In the genomic region with DNA sequence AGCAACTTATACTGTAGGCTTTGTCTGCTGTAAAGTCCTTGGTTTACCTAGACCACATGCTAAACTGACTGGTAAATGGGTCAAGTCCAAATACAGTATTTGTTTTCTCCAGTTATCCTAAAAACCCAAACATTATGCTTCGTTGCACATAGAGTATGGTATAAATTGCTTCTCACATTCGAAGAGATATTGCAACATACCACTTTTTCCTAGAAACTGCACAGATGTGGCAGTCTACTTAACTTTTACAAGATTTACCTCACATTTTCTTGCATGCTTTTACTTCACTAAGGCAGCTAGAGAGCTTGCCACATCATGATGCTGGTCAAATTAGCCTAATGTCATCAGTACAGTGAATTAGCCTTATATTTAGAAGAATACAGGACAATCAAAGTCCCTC, we compare ENCODE assay signal across 25 cellular contexts.
A peak's percentile ranks its signal among the peaks of the same experiment; 100 is the strongest.
DNase-seq lines count a peak whose midpoint lies in the region; ATAC-seq, FAIRE-seq and TF ChIP-seq lines count a peak whose summit lies in the region.
"Had no signal": no experiment of that assay in that cellular context is flagged by ENCODE, and none has a peak within 500 bp of the region (broad histone marks: within the 10 kb centered on the region; RNA-seq: fewer than 3 reads in every experiment).

No MANE protein-coding gene starts in this region.

- DNase-seq in HepG2 (ENCODE audit: low spot score) (no peak), right lobe of liver (no peak), MV-4-11 (lab: John Stamatoyannopoulos, UW) (peak; percentile 61), K562 (ENCODE audit: extremely low read depth in 1 of 4, low spot score in 3 of 4) (no peak), NCI-H2107 (lab: John Stamatoyannopoulos, UW) (no peak), posterior vena cava (ENCODE audit: low spot score) (no peak)
- no peak for DNase-seq in stimulated activated CD8-positive, alpha-beta memory T cell treated with anti-CD3 and anti-CD28 coated beads, Interleukin-4, amount 100 ng/mL, for 48 hours
- DNase-seq: 8988T; ACHN; AML-193; BE2C; CD4-positive, alpha-beta T cell; CD8-positive, alpha-beta memory T cell; DMS 273 treated with DMSO at 0.1 percent for 48 hours; DMS79; EL; GDM1; H9 had no signal

- H3K4me3 ChIP-seq in HepG2 (replicated peaks in 1 of 3; ENCODE audit: insufficient read depth in 1 of 3, low read depth in 2 of 3, low read length in 3 of 3) (no peak overlapping the region), right lobe of liver (no peak overlapping the region), K562 (no peak overlapping the region)
- H3K4me3 ChIP-seq: A549; BLaER1 treated with 17β-estradiol and CSF1 and Interleukin-3, amounts not matched to agents 10 nM and 100 nM; GM23338 had no signal

- H3K36me3 ChIP-seq in HepG2 (replicated peaks in 1 of 2; ENCODE audit: control insufficient read depth in 1 of 2, insufficient read depth in 2 of 2, low read length in 2 of 2) (no peaks in the 10 kb centered on the region), right lobe of liver (no peaks in the 10 kb centered on the region), K562 (ENCODE audit: control insufficient read depth, insufficient read depth, low read length) (no peaks in the 10 kb centered on the region)
- H3K36me3 ChIP-seq: BE2C; BLaER1 treated with 17β-estradiol and CSF1 and Interleukin-3, amounts not matched to agents 10 nM and 100 nM had no signal

- TF ChIP-seq POLR2A in HepG2 (IDR thresholded peaks at IDR 0.05; ENCODE audit: insufficient read depth in 1 of 2, low read depth in 2 of 2, low read length in 2 of 2) (no peak), right lobe of liver (IDR thresholded peaks at IDR 0.05) (no peak), K562 (conservative IDR thresholded peaks at IDR 0.05) (no peak)

- in situ Hi-C loops in HepG2 (cut with HindIII; ENCODE audit: extremely low pct_ligation_motif_present, low pct_unique_long_range_greater_than_20kb): no loop called here
- in situ Hi-C loops in K562 (cut with MboI): no loop called here

- ATAC-seq in HepG2 (no peak), right lobe of liver (no peak), K562 (no peak)
- ATAC-seq: A549, GM23338, HCT116 had no signal

- 0% methylated on average over 2 of the region's 2 CpGs for WGBS in HepG2 (ENCODE audit: low lambda C conversion rate)
- 27% methylated on average over 2 of the region's 2 CpGs for WGBS in right lobe of liver (ENCODE audit: insufficient coverage, low coverage, low lambda C conversion rate, missing lambda C conversion rate)
- WGBS in K562 (ENCODE audit: insufficient coverage, low coverage, missing lambda C conversion rate): 5% methylated on average over 2 of the region's 2 CpGs

- no TSS peak for BruUV-seq in HepG2 (replicated peaks; lab: Mats Ljungman, UMichigan)
- BruUV-seq in K562 (replicated peaks; lab: Mats Ljungman, UMichigan): no TSS peak

- H3K9me3 ChIP-seq in HepG2 (ENCODE audit: low read length): no peaks in the 10 kb centered on the region
- no peaks in the 10 kb centered on the region for H3K9me3 ChIP-seq in right lobe of liver
- no peaks in the 10 kb centered on the region for H3K9me3 ChIP-seq in K562 (replicated peaks; ENCODE audit: control insufficient read depth, insufficient read depth, low read depth, low read length)
- H3K9me3 ChIP-seq: A549; BE2C; BLaER1 treated with 17β-estradiol and CSF1 and Interleukin-3, amounts not matched to agents 10 nM and 100 nM had no signal

- TF ChIP-seq CTCF in HepG2 (CRISPR knock-in tag; IDR thresholded peaks at IDR 0.05): no peak
- no peak for TF ChIP-seq CTCF in right lobe of liver (IDR thresholded peaks at IDR 0.05)
- no peak for TF ChIP-seq CTCF in K562 (IDR thresholded peaks at IDR 0.05 in 2 of 3, conservative IDR thresholded peaks at IDR 0.05 in 1 of 3; ENCODE audit: insufficient read depth in 2 of 3, low read depth in 1 of 3, low read length in 3 of 3)

- CTCF ChIA-PET in HepG2 (lab: Yijun Ruan, JAX; ENCODE audit: low intra/inter-chr PET ratio, low total read pairs) (no interaction called here), K562 (lab: Yijun Ruan, JAX; ENCODE audit: low intra/inter-chr PET ratio) (no interaction called here)

- no peaks in the 10 kb centered on the region for H3K4me1 ChIP-seq in HepG2 (ENCODE audit: insufficient read depth, low read length)
- H3K4me1 ChIP-seq in right lobe of liver: no peaks in the 10 kb centered on the region
- no peaks in the 10 kb centered on the region for H3K4me1 ChIP-seq in K562 (replicated peaks in 1 of 2; ENCODE audit: control insufficient read depth in 2 of 2, insufficient read depth in 2 of 2, low read length in 2 of 2)
- H3K4me1 ChIP-seq: A549, BE2C had no signal

- TF ChIP-seq EP300 in HepG2 (IDR thresholded peaks at IDR 0.05; ENCODE audit: low read depth in 2 of 2, low read length in 2 of 2): no peak
- no peak for TF ChIP-seq EP300 in HepG2 (CRISPR knock-in tag; IDR thresholded peaks at IDR 0.05; ENCODE audit: borderline replicate concordance)
- TF ChIP-seq EP300 in K562 (IDR thresholded peaks at IDR 0.05; ENCODE audit: low read length): no peak

- H2AFZ ChIP-seq in HepG2 (ENCODE audit: low read length) (no peak overlapping the region), K562 (ENCODE audit: low read depth, low read length) (no peak overlapping the region)
- H2AFZ ChIP-seq: GM23338 had no signal

- TF ChIP-seq RAD21 in HepG2 (CRISPR knock-in tag; IDR thresholded peaks at IDR 0.05) (no peak), K562 (CRISPR knock-in tag; conservative IDR thresholded peaks at IDR 0.05 in 1 of 2, IDR thresholded peaks at IDR 0.05 in 1 of 2) (no peak)

- H3K79me2 ChIP-seq in HepG2 (ENCODE audit: insufficient read depth, low read length): no peaks in the 10 kb centered on the region
- no peaks in the 10 kb centered on the region for H3K79me2 ChIP-seq in K562 (ENCODE audit: control insufficient read depth, insufficient read depth, low read length)

- POLR2A ChIA-PET in HepG2 (lab: Yijun Ruan, JAX) (no interaction called here), K562 (lab: Yijun Ruan, JAX) (no interaction called here)

- intact Hi-C loops in HepG2 (cut with micrococcal nuclease; ENCODE audit: unreplicated experiment) (no loop called here), right lobe of liver (cut with DNase I) (no loop called here), K562 (cut with micrococcal nuclease) (no loop called here), posterior vena cava (cut with DNase I) (no loop called here)

- no peak overlapping the region for H3K9ac ChIP-seq in HepG2 (ENCODE audit: insufficient read depth, low read depth, low read length)
- no peak overlapping the region for H3K9ac ChIP-seq in K562 (ENCODE audit: insufficient read depth in 1 of 2, low read depth in 2 of 2, low read length in 2 of 2)
- H3K9ac ChIP-seq: BLaER1 treated with 17β-estradiol and CSF1 and Interleukin-3, amounts not matched to agents 10 nM and 100 nM had no signal

- FAIRE-seq in HepG2 (lab: Jason Lieb, UNC) (no peak), K562 (lab: Jason Lieb, UNC) (no peak)
- FAIRE-seq: A549, D721Med, GM12891, GM18507 had no signal

- H3K4me2 ChIP-seq in HepG2 (ENCODE audit: low read depth, low read length) (no peak overlapping the region), K562 (ENCODE audit: insufficient read depth, low read length) (no peak overlapping the region)
- H3K4me2 ChIP-seq: A549, GM23338 had no signal

- H3K27ac ChIP-seq in HepG2 (ENCODE audit: extremely low read length, insufficient read depth, low read length) (no peak overlapping the region), right lobe of liver (no peak overlapping the region), K562 (ENCODE audit: extremely low read depth, low read depth, low read length) (no peak overlapping the region)
- H3K27ac ChIP-seq: A549; BLaER1 treated with 17β-estradiol and CSF1 and Interleukin-3, amounts not matched to agents 10 nM and 100 nM had no signal

- H3K27me3 ChIP-seq in HepG2 (ENCODE audit: control insufficient read depth in 1 of 2, insufficient read depth in 2 of 2, low read length in 2 of 2) (no peaks in the 10 kb centered on the region), right lobe of liver (no peaks in the 10 kb centered on the region), K562 (ENCODE audit: control insufficient read depth in 2 of 2, insufficient read depth in 2 of 2, low read length in 2 of 2) (no peaks in the 10 kb centered on the region)
- H3K27me3 ChIP-seq: BE2C; BLaER1 treated with 17β-estradiol and CSF1 and Interleukin-3, amounts not matched to agents 10 nM and 100 nM had no signal

- H4K20me1 ChIP-seq in HepG2 (ENCODE audit: insufficient read depth, low read length): no peaks in the 10 kb centered on the region
- no peaks in the 10 kb centered on the region for H4K20me1 ChIP-seq in K562 (replicated peaks; ENCODE audit: control insufficient read depth, insufficient read depth, low read length)
- H4K20me1 ChIP-seq: BLaER1 treated with 17β-estradiol and CSF1 and Interleukin-3, amounts not matched to agents 10 nM and 100 nM had no signal

- H3K9me1 ChIP-seq in K562 (ENCODE audit: control insufficient read depth, insufficient read depth, low read length): no peaks in the 10 kb centered on the region

TF ChIP-seq in HepG2, 621 proteins besides CTCF, POLR2A, EP300 and RAD21:
- TF ChIP-seq, protein P1, sequence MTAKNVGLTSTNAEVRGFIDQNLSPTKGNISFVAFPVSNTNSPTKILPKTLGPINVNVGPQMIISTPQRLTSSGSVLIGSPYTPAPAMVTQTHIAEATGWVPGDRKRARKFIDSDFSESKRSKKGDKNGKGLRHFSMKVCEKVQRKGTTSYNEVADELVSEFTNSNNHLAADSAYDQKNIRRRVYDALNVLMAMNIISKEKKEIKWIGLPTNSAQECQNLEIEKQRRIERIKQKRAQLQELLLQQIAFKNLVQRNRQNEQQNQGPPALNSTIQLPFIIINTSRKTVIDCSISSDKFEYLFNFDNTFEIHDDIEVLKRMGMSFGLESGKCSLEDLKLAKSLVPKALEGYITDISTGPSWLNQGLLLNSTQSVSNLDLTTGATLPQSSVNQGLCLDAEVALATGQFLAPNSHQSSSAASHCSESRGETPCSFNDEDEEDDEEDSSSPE (CRISPR knock-in tag; IDR thresholded peaks at IDR 0.05): no peak
- no peak for TF ChIP-seq ZNF746 (CRISPR knock-in tag; IDR thresholded peaks at IDR 0.05)
- peak; percentile 69 for TF ChIP-seq CEBPB (IDR thresholded peaks at IDR 0.05; ENCODE audit: borderline replicate concordance, low read depth, low read length)
- no peak for TF ChIP-seq ZNF160 (CRISPR knock-in tag; IDR thresholded peaks at IDR 0.05)

TF ChIP-seq in K562, 482 proteins besides CTCF, POLR2A, EP300 and RAD21 (continues in another document):
- TF ChIP-seq, protein P2, sequence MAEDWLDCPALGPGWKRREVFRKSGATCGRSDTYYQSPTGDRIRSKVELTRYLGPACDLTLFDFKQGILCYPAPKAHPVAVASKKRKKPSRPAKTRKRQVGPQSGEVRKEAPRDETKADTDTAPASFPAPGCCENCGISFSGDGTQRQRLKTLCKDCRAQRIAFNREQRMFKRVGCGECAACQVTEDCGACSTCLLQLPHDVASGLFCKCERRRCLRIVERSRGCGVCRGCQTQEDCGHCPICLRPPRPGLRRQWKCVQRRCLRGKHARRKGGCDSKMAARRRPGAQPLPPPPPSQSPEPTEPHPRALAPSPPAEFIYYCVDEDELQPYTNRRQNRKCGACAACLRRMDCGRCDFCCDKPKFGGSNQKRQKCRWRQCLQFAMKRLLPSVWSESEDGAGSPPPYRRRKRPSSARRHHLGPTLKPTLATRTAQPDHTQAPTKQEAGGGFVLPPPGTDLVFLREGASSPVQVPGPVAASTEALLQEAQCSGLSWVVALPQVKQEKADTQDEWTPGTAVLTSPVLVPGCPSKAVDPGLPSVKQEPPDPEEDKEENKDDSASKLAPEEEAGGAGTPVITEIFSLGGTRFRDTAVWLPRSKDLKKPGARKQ (CRISPR knock-in tag; IDR thresholded peaks at IDR 0.05): no peak

Comparison
In these comparisons a context has a peak if more than half of its experiments do, and no peak if none do; other contexts are left out.
1. Of the 241 proteins assayed by ChIP-seq in both HepG2 and K562: peak only in HepG2: none; only in K562: none; in both: CEBPB; in neither: 240.